Comparison of ENCODE assay signal across 18 cellular contexts in genomic region chr2:43368483-43369385, GRCh38.
A peak's percentile ranks its signal among the peaks of the same experiment; 100 is the strongest.
DNase-seq lines count a peak whose midpoint lies in the region; ATAC-seq, FAIRE-seq and TF ChIP-seq lines count a peak whose summit lies in the region.
"Had no signal": no experiment of that assay in that cellular context is flagged by ENCODE, and none has a peak within 500 bp of the region (broad histone marks: within the 10 kb centered on the region; RNA-seq: fewer than 3 reads in every experiment).

No MANE protein-coding gene starts in this region.

- CTCF ChIA-PET in HepG2 (lab: Yijun Ruan, JAX; ENCODE audit: low intra/inter-chr PET ratio, low total read pairs) = no interaction called here

- no peak overlapping the region for H3K9ac ChIP-seq in HepG2 (ENCODE audit: insufficient read depth, low read depth, low read length)
- H3K9ac ChIP-seq in colonic mucosa (ENCODE audit: low read depth in 2 of 2, low read length in 2 of 2) = no peak overlapping the region

- FAIRE-seq in HepG2 (lab: Jason Lieb, UNC) = no peak
- FAIRE-seq: A204.1 had no signal

- H2AFZ ChIP-seq in HepG2 (ENCODE audit: low read length) = no peak overlapping the region
- H2AFZ ChIP-seq: PC-9 had no signal

- 96% methylated on average over 5 of the region's 5 CpGs for WGBS in HepG2 (ENCODE audit: low lambda C conversion rate)
- WGBS in transverse colon (ENCODE audit: low coverage in 1 of 2), 2 donors = 67 to 78% methylated on average over 4 to 5 of the region's 5 CpGs

- intact Hi-C loops in Right ventricle myocardium inferior (cut with DNase I) (no loop called here), HepG2 (cut with micrococcal nuclease; ENCODE audit: unreplicated experiment) (no loop called here), transverse colon (cut with DNase I; ENCODE audit: low total_unique reads) (no loop called here), colonic mucosa (cut with DNase I) (no loop called here)

- H3K4me1 ChIP-seq in right atrium auricular region (peaks cover 0 to 26% of the 10 kb centered on the region in 2 donors), HepG2 (ENCODE audit: insufficient read depth, low read length) (peaks cover 75% of the 10 kb centered on the region), transverse colon (peaks cover 11 to 45% (median 33%) of the 10 kb centered on the region in 4 donors), colonic mucosa (peaks cover 9% of the 10 kb centered on the region)

- H3K4me3 ChIP-seq in right atrium auricular region = no peak overlapping the region
- no peak overlapping the region for H3K4me3 ChIP-seq in cardiac fibroblast (replicated peaks in 1 of 2; ENCODE audit: low read depth in 2 of 2, low read length in 2 of 2)
- no peak overlapping the region for H3K4me3 ChIP-seq in HepG2 (replicated peaks in 1 of 3; ENCODE audit: insufficient read depth in 1 of 3, low read depth in 2 of 3, low read length in 3 of 3)
- H3K4me3 ChIP-seq in transverse colon = no peak overlapping the region
- no peak overlapping the region for H3K4me3 ChIP-seq in colonic mucosa
- H3K4me3 ChIP-seq: PC-9, tibial artery had no signal

- H4K20me1 ChIP-seq in HepG2 (ENCODE audit: insufficient read depth, low read length) = no peaks in the 10 kb centered on the region

- POLR2A ChIA-PET in HepG2 (lab: Yijun Ruan, JAX) = no interaction called here

- H3K27ac ChIP-seq in right atrium auricular region (no peak overlapping the region), HepG2 (ENCODE audit: extremely low read length, insufficient read depth, low read length) (no peak overlapping the region), transverse colon (peak overlapping the region in 3 of 4 donors; percentile 52 to 73 (median 55)), colonic mucosa (no peak overlapping the region), caudate nucleus (ENCODE audit: low read depth, low read length) (no peak overlapping the region)
- H3K27ac ChIP-seq: PC-9 had no signal

- ATAC-seq in Right ventricle myocardium inferior = peak; percentile 42
- ATAC-seq in HepG2 = no peak

- H3K9me3 ChIP-seq in right atrium auricular region (no peaks in the 10 kb centered on the region), HepG2 (ENCODE audit: low read length) (no peaks in the 10 kb centered on the region), transverse colon (no peaks in the 10 kb centered on the region), colonic mucosa (no peaks in the 10 kb centered on the region)
- H3K9me3 ChIP-seq: tibial artery had no signal

- no peak for TF ChIP-seq CTCF in right atrium auricular region (IDR thresholded peaks at IDR 0.05)
- no peak for TF ChIP-seq CTCF in cardiac fibroblast (IDR thresholded peaks at IDR 0.05; ENCODE audit: low read depth, low read length)
- no peak for TF ChIP-seq CTCF in HepG2 (CRISPR knock-in tag; IDR thresholded peaks at IDR 0.05)
- no peak for TF ChIP-seq CTCF in transverse colon (IDR thresholded peaks at IDR 0.05)
- TF ChIP-seq CTCF in colonic mucosa (IDR thresholded peaks at IDR 0.05) = no peak

- H3K27me3 ChIP-seq in right atrium auricular region (no peaks in the 10 kb centered on the region), HepG2 (ENCODE audit: control insufficient read depth in 1 of 2, insufficient read depth in 2 of 2, low read length in 2 of 2) (no peaks in the 10 kb centered on the region), transverse colon (no peaks in the 10 kb centered on the region), colonic mucosa (no peaks in the 10 kb centered on the region)
- H3K27me3 ChIP-seq: tibial artery had no signal

- TF ChIP-seq EP300 in HepG2 (IDR thresholded peaks at IDR 0.05; ENCODE audit: low read depth in 2 of 2, low read length in 2 of 2) (no peak), HepG2 (CRISPR knock-in tag; IDR thresholded peaks at IDR 0.05; ENCODE audit: borderline replicate concordance) (no peak), transverse colon (IDR thresholded peaks at IDR 0.05; ENCODE audit: low read depth) (no peak)

- H3K36me3 ChIP-seq in right atrium auricular region (no peaks in the 10 kb centered on the region), HepG2 (replicated peaks in 1 of 2; ENCODE audit: control insufficient read depth in 1 of 2, insufficient read depth in 2 of 2, low read length in 2 of 2) (no peaks in the 10 kb centered on the region), transverse colon (no peaks in the 10 kb centered on the region), colonic mucosa (no peaks in the 10 kb centered on the region)
- H3K36me3 ChIP-seq: tibial artery had no signal

- no peak for TF ChIP-seq POLR2A in HepG2 (IDR thresholded peaks at IDR 0.05; ENCODE audit: insufficient read depth in 1 of 2, low read depth in 2 of 2, low read length in 2 of 2)
- no peak for TF ChIP-seq POLR2A in transverse colon (IDR thresholded peaks at IDR 0.05)

- DNase-seq in Right ventricle myocardium inferior (ENCODE audit: missing footprints) (no peak), right atrium auricular region (ENCODE audit: low spot score) (no peak), cardiac fibroblast (ENCODE audit: low read depth in 2 of 2) (peak; percentile 24 to 55), HepG2 (ENCODE audit: low spot score) (no peak), transverse colon (no peak), colonic mucosa (no peak), caudate nucleus (lab: John Stamatoyannopoulos, UW) (no peak)
- no peak for DNase-seq in activated effector memory CD4-positive, alpha-beta T cell treated with anti-CD3 and anti-CD28 coated beads, Interleukin-2, amount 50 U/mL, for 16 hours
- DNase-seq: activated CD8-positive, alpha-beta memory T cell treated with anti-CD3 and anti-CD28 coated beads for 24 hours; aorta; CD4-positive, alpha-beta memory T cell; foreskin fibroblast; NCI-H1930; NCI-H510A treated with DMSO at 0.1 percent for 48 hours; PC-9; stimulated activated CD4-positive, alpha-beta T cell treated with anti-CD3 and anti-CD28 coated beads, Interleukin-4, amount 100 ng/mL, for 24 hours; tibial artery had no signal

- no peak for TF ChIP-seq RAD21 in HepG2 (CRISPR knock-in tag; IDR thresholded peaks at IDR 0.05)

- BruUV-seq in HepG2 (replicated peaks; lab: Mats Ljungman, UMichigan) = no TSS peak

- in situ Hi-C loops in HepG2 (cut with HindIII; ENCODE audit: extremely low pct_ligation_motif_present, low pct_unique_long_range_greater_than_20kb) (no loop called here), transverse colon (cut with MboI; ENCODE audit: low pct_ligation_motif_present in 1 of 4, low pct_unique_long_range_greater_than_20kb in 1 of 4, low sequenced_read_pairs in 3 of 4) (no loop called here)

- H3K4me2 ChIP-seq in HepG2 (ENCODE audit: low read depth, low read length) = no peak overlapping the region
- H3K4me2 ChIP-seq: PC-9 had no signal

- no peaks in the 10 kb centered on the region for H3K79me2 ChIP-seq in HepG2 (ENCODE audit: insufficient read depth, low read length)

TF ChIP-seq in HepG2, 621 proteins besides CTCF, POLR2A, EP300 and RAD21 (continues in another document):
- TF ChIP-seq, protein P1, sequence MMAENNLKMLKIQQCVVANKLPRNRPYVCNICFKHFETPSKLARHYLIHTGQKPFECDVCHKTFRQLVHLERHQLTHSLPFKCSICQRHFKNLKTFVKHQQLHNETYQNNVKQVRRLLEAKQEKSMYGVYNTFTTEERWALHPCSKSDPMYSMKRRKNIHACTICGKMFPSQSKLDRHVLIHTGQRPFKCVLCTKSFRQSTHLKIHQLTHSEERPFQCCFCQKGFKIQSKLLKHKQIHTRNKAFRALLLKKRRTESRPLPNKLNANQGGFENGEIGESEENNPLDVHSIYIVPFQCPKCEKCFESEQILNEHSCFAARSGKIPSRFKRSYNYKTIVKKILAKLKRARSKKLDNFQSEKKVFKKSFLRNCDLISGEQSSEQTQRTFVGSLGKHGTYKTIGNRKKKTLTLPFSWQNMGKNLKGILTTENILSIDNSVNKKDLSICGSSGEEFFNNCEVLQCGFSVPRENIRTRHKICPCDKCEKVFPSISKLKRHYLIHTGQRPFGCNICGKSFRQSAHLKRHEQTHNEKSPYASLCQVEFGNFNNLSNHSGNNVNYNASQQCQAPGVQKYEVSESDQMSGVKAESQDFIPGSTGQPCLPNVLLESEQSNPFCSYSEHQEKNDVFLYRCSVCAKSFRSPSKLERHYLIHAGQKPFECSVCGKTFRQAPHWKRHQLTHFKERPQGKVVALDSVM (CRISPR knock-in tag; IDR thresholded peaks at IDR 0.05) = peak; percentile 90
- no peak for TF ChIP-seq PRDM15 (CRISPR knock-in tag; IDR thresholded peaks at IDR 0.05)

Comparison
In these comparisons a context has a peak if more than half of its experiments do, and no peak if none do; other contexts are left out.
1. DNase-seq: peak in cardiac fibroblast (2 of 2); none in Right ventricle myocardium inferior (single experiment), right atrium auricular region (single experiment), HepG2 (single experiment), transverse colon (single experiment), colonic mucosa (single experiment), caudate nucleus (0 of 61) and activated effector memory CD4-positive, alpha-beta T cell treated with anti-CD3 and anti-CD28 coated beads, Interleukin-2, amount 50 U/mL, for 16 hours (single experiment).
2. H3K27ac ChIP-seq: peak in transverse colon (3 of 4); none in right atrium auricular region (0 of 2), HepG2 (single experiment), colonic mucosa (single experiment) and caudate nucleus (single experiment).